Comparison of ENCODE assay signal across 23 cellular contexts in genomic region chr5:80368666-80369270, GRCh38. TPM values are rescaled to one million over a fixed set of nuclear protein-coding genes. Genes with fewer than 3 reads are reported as not detected.
"Had no signal": no experiment of that assay in that cellular context is flagged by ENCODE, and none has a peak within 500 bp of the region (broad histone marks: within the 10 kb centered on the region; RNA-seq: fewer than 3 reads in every experiment).

No MANE protein-coding gene starts in this region.

- H3K4me1 ChIP-seq: breast epithelium had no signal

- H3K4me3 Mint-ChIP-seq: activated CD4-positive, alpha-beta T cell treated with anti-CD3 and anti-CD28 coated beads, Interleukin-2, amount 10 ng/mL, durations not matched to agents 7 days and 5 days; activated naive CD4-positive, alpha-beta T cell treated with anti-CD3 and anti-CD28 coated beads, Interleukin-2, amount 10 ng/mL, durations not matched to agents 7 days and 5 days; activated T-cell treated with anti-CD3 and anti-CD28 coated beads, Interleukin-2, amount 50 U/mL, for 4 hours; nephron progenitor cell had no signal

- H3K4me1 Mint-ChIP-seq: activated CD4-positive, alpha-beta T cell treated with anti-CD3 and anti-CD28 coated beads, Interleukin-2, amount 10 ng/mL, durations not matched to agents 7 days and 5 days; activated naive CD4-positive, alpha-beta T cell treated with anti-CD3 and anti-CD28 coated beads, Interleukin-2, amount 10 ng/mL, durations not matched to agents 7 days and 5 days had no signal

- H3K27ac Mint-ChIP-seq: activated CD4-positive, alpha-beta T cell treated with anti-CD3 and anti-CD28 coated beads, Interleukin-2, amount 10 ng/mL, durations not matched to agents 7 days and 5 days; activated naive CD4-positive, alpha-beta T cell treated with anti-CD3 and anti-CD28 coated beads, Interleukin-2, amount 10 ng/mL, durations not matched to agents 7 days and 5 days; nephron progenitor cell; progenitor cell of endocrine pancreas had no signal

- H3K9me3 Mint-ChIP-seq: activated CD4-positive, alpha-beta T cell treated with anti-CD3 and anti-CD28 coated beads, Interleukin-2, amount 10 ng/mL, durations not matched to agents 7 days and 5 days; activated naive CD4-positive, alpha-beta T cell treated with anti-CD3 and anti-CD28 coated beads, Interleukin-2, amount 10 ng/mL, durations not matched to agents 7 days and 5 days; activated T-cell treated with anti-CD3 and anti-CD28 coated beads, Interleukin-2, amount 50 U/mL, for 4 hours had no signal

- H3K27ac ChIP-seq: breast epithelium had no signal

- H3K36me3 Mint-ChIP-seq: activated naive CD4-positive, alpha-beta T cell treated with anti-CD3 and anti-CD28 coated beads, Interleukin-2, amount 10 ng/mL, durations not matched to agents 7 days and 5 days had no signal

- H3K36me3 ChIP-seq: breast epithelium had no signal

- H3K27me3 ChIP-seq: breast epithelium had no signal

- H3K9me3 ChIP-seq: breast epithelium had no signal

- ATAC-seq: activated CD4-positive, CD25-positive, alpha-beta regulatory T cell treated with anti-CD3 and anti-CD28 coated beads, Interleukin-2, amount 50 U/mL, for 24 hours; activated T-cell treated with anti-CD3 and anti-CD28 coated beads, Interleukin-2, amount 50 U/mL, for 4 hours; left lobe of liver had no signal

- H3K4me3 ChIP-seq: breast epithelium, lung had no signal

- DNase-seq: activated CD4-positive, alpha-beta T cell treated with anti-CD3 and anti-CD28 coated beads, Interleukin-2, amount 10 ng/mL, durations not matched to agents 7 days and 5 days; activated CD8-positive, alpha-beta memory T cell treated with anti-CD3 and anti-CD28 coated beads, Interleukin-2, amount 50 U/mL, for 4 hours; activated effector memory CD4-positive, alpha-beta T cell treated with Interleukin-2 at 50 U/mL for 16 hours; activated naive CD4-positive, alpha-beta T cell treated with anti-CD3 and anti-CD28 coated beads, Interleukin-2, amount 10 ng/mL, durations not matched to agents 7 days and 5 days; activated T-cell treated with anti-CD3 and anti-CD28 coated beads, Interleukin-2, amount 50 U/mL, for 4 hours; aorta; cerebellar nuclear complex; effector memory CD4-positive, alpha-beta T cell; foreskin fibroblast; glutamatergic neuron; kidney; nephron progenitor cell; stimulated activated CD4-positive, alpha-beta T cell treated with anti-CD3 and anti-CD28 coated beads, Interleukin-2, amount 100 ng/mL, for 24 hours; stimulated activated naive CD4-positive, alpha-beta T cell treated with Interleukin-2 at 50 U/mL for 16 hours; trophoblast cell had no signal

- H3K27me3 Mint-ChIP-seq: activated CD4-positive, alpha-beta T cell treated with anti-CD3 and anti-CD28 coated beads, Interleukin-2, amount 10 ng/mL, durations not matched to agents 7 days and 5 days; progenitor cell of endocrine pancreas had no signal

RNA-seq across cellular contexts. Expression of gene SPZ1, which starts 49.0 kb away (rescaled TPM):
- total RNA-seq: activated CD4-positive, alpha-beta T cell treated with anti-CD3 and anti-CD28 coated beads, Interleukin-2, amount 10 ng/mL, durations not matched to agents 7 days and 5 days; activated T-cell treated with anti-CD3 and anti-CD28 coated beads, Interleukin-2, amount 50 U/mL, for 4 hours; aorta; breast epithelium; kidney; left lobe of liver; lung; omental fat pad; progenitor cell of endocrine pancreas; skeletal muscle tissue; subcutaneous adipose tissue had no signal
- polyA plus RNA-seq: aorta, lung had no signal
